23 cellular contexts compared by ENCODE assay signal in the genomic region with DNA sequence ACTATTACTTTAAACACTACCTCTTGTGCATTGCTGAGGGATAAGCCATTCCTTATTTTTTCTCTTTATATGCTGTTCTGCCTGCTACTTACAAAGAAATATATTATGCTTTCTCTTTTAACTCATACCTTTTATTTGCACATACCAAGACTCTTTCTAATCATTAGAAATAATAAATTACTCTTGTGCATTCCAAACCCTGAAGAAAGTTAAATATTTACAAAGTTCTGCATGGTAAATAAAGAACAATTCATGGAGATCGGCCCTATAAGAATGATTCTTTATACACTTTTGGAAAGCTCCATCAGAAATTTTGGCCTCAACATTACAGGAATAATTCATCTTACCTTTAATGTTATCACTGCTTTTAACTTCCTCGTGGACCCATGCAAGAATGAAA.
"Had no signal": no experiment of that assay in that cellular context is flagged by ENCODE, and none has a peak within 500 bp of the region (broad histone marks: within the 10 kb centered on the region; RNA-seq: fewer than 3 reads in every experiment).

No MANE protein-coding gene starts in this region.

- H3K9me3 ChIP-seq: gastroesophageal sphincter, lower lobe of right lung, ovary, right atrium auricular region, sigmoid colon, thyroid gland, vagina had no signal

- H3K36me3 ChIP-seq: gastroesophageal sphincter, heart left ventricle, lower lobe of right lung, ovary, right atrium auricular region, sigmoid colon, stomach, thyroid gland, vagina had no signal

- ATAC-seq: esophagus mucosa; gastroesophageal sphincter; heart left ventricle; left ventricle myocardium superior; lower lobe of right lung; natural killer cell; stimulated activated effector memory CD8-positive, alpha-beta T cell treated with anti-CD3 and anti-CD28 coated beads, Interleukin-12 subunit alpha, Interleukin-12 subunit beta, amount 100 ng/mL, for 72 hours had no signal

- H3K4me1 ChIP-seq: gastroesophageal sphincter, heart left ventricle, lower lobe of right lung, right atrium auricular region, sigmoid colon, thyroid gland, vagina had no signal

- H3K27me3 ChIP-seq: foreskin keratinocyte, gastroesophageal sphincter, heart left ventricle, ovary, right atrium auricular region, sigmoid colon, stomach, thyroid gland, vagina had no signal

- H3K27ac ChIP-seq: dorsolateral prefrontal cortex, foreskin keratinocyte, gastroesophageal sphincter, heart left ventricle, lower lobe of right lung, ovary, right atrium auricular region, sigmoid colon, stomach, thyroid gland, vagina had no signal

- FAIRE-seq: colon, islet of Langerhans had no signal

- H3K4me3 ChIP-seq: dorsolateral prefrontal cortex, gastroesophageal sphincter, heart left ventricle, lower lobe of right lung, ovary, right atrium auricular region, sigmoid colon, stomach, thyroid gland, vagina had no signal

- DNase-seq: dorsolateral prefrontal cortex; effector CD4-positive, alpha-beta T cell; foreskin keratinocyte; heart left ventricle; hippocampal formation; left ventricle myocardium superior; lower lobe of right lung; natural killer cell; occipital lobe; ovary; sigmoid colon; stimulated activated CD4-positive, alpha-beta T cell treated with anti-CD3 and anti-CD28 coated beads, Interleukin-2, amount 100 ng/mL, for 24 hours; stimulated activated CD4-positive, alpha-beta T cell treated with anti-CD3 and anti-CD28 coated beads, Interleukin-4, amount 100 ng/mL, for 24 hours; stimulated activated naive CD4-positive, alpha-beta T cell treated with Interleukin-2 at 50 U/mL for 16 hours; stomach; thyroid gland had no signal
